ENCODE assay signal across 11 cellular contexts in the genomic region with DNA sequence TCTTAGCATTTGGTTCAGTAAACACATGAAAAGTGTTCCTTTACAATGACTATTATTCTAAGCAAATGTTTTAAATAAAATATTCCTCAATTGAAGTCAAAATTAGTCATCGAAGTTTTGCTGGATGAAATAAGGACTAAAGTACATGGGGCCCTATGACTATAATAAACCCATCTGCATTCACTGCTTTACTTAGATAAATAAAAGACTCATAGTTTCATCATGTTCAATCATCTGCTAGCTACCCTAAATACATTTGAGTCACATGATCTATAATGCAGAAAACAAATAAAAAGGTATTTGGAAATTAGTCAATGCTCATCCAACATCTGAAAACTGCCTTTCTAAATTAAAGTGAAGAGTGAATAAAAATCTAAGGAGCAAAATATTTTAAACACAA.
DNase-seq lines count a peak whose midpoint lies in the region; ATAC-seq, FAIRE-seq and TF ChIP-seq lines count a peak whose summit lies in the region.
"Had no signal": no experiment of that assay in that cellular context is flagged by ENCODE, and none has a peak within 500 bp of the region (broad histone marks: within the 10 kb centered on the region; RNA-seq: fewer than 3 reads in every experiment).

No MANE protein-coding gene starts in this region.

- no peak for TF ChIP-seq POLR2A in GM12891 (IDR thresholded peaks at IDR 0.05; ENCODE audit: low read depth, low read length)

- no TSS peak for BruUV-seq in A673 (replicated peaks; lab: Mats Ljungman, UMichigan)

- peak overlapping the region in 7 of 11 experiments; percentile 28 to 85 (median 75); a peak in 12 of 22 replicates for H3K27ac ChIP-seq in BLaER1 treated with 17β-estradiol and CSF1 and Interleukin-3, amounts not matched to agents 10 nM and 100 nM
- H3K27ac ChIP-seq in A673 (ENCODE audit: low read depth, low read length, poor library complexity, severe bottlenecking) = no peak overlapping the region

- no peak for DNase-seq in T-cell
- peak; percentile 59 to 79 for DNase-seq in foreskin fibroblast
- no peak for DNase-seq in A673 (ENCODE audit: low spot score)
- no peak for DNase-seq in GM12891 (ENCODE audit: insufficient read length, low spot score)
- no peak for DNase-seq in activated CD4-positive, alpha-beta T cell treated with anti-CD3 and anti-CD28 coated beads, Interleukin-2, amount 50 U/mL, for 1 hour
- DNase-seq: erythroblast, midbrain, SIG-M5 had no signal

- H3K4me1 ChIP-seq in BLaER1 treated with 17β-estradiol and CSF1 and Interleukin-3, amounts not matched to agents 10 nM and 100 nM = peaks cover 23 to 64% (median 43%) of the 10 kb centered on the region in 10 experiments
- peaks cover 10% of the 10 kb centered on the region for H3K4me1 ChIP-seq in A673 (ENCODE audit: insufficient read depth, low read length, poor library complexity, severe bottlenecking)

- peak overlapping the region in 10 of 11 experiments; percentile 17 to 70 (median 55); a peak in 18 of 22 replicates for H3K4me2 ChIP-seq in BLaER1 treated with 17β-estradiol and CSF1 and Interleukin-3, amounts not matched to agents 10 nM and 100 nM

- peaks cover 51 to 54% (median 52%) of the 10 kb centered on the region in 3 donors for H3K4me1 Mint-ChIP-seq in T-cell

- no peak for FAIRE-seq in GM12891 (lab: Jason Lieb, UNC)

- H3K9me3 Mint-ChIP-seq in T-cell = peaks cover 0 to 6% (median 6%) of the 10 kb centered on the region in 3 donors

- peaks cover 16 to 22% (median 21%) of the 10 kb centered on the region in 11 experiments for H3K9me3 ChIP-seq in BLaER1 treated with 17β-estradiol and CSF1 and Interleukin-3, amounts not matched to agents 10 nM and 100 nM (replicated peaks in 1 of 11)
- H3K9me3 ChIP-seq in A673 (ENCODE audit: low read depth, low read length, poor library complexity, severe bottlenecking) = peaks cover 4% of the 10 kb centered on the region

- peak overlapping the region in 2 of 11 experiments; percentile 19 to 66; a peak in 1 of 22 replicates for H3K9ac ChIP-seq in BLaER1 treated with 17β-estradiol and CSF1 and Interleukin-3, amounts not matched to agents 10 nM and 100 nM

- peaks cover 0 to 42% (median 0%) of the 10 kb centered on the region in 11 experiments; a peak in 4 of 22 replicates for H4K20me1 ChIP-seq in BLaER1 treated with 17β-estradiol and CSF1 and Interleukin-3, amounts not matched to agents 10 nM and 100 nM

- peak overlapping the region in 2 of 3 donors; percentile 32 to 50 for H3K4me3 Mint-ChIP-seq in T-cell

- POLR2A ChIA-PET in T-cell (lab: Charles Lee) = interaction anchor here (0.6 to 0.7 kb wide), 3 partner anchors 122 to 1384 kb away, joined by 3 read pairs; no protein-coding TSS in a partner anchor
- POLR2A ChIA-PET in A673 (lab: Charles Lee; ENCODE audit: low non-redundant PET) = no interaction called here

- H3K36me3 Mint-ChIP-seq in T-cell = peaks cover 17% of the 10 kb centered on the region

- H3K4me3 ChIP-seq in BLaER1 treated with 17β-estradiol and CSF1 and Interleukin-3, amounts not matched to agents 10 nM and 100 nM = no peak overlapping the region
- H3K4me3 ChIP-seq in foreskin fibroblast (ENCODE audit: low read depth in 1 of 2, low read length in 2 of 2) (no peak overlapping the region), A673 (ENCODE audit: low read depth, low read length, poor library complexity, severe bottlenecking) (no peak overlapping the region)

- H3K27me3 Mint-ChIP-seq in T-cell = no peaks in the 10 kb centered on the region

- intact Hi-C loops in A673 (cut with micrococcal nuclease; ENCODE audit: unreplicated experiment) = no loop called here

- ATAC-seq in GM19025 (IDR thresholded peaks at IDR 0.05; ENCODE audit: low read depth, unreplicated experiment) (peak; percentile 1), T-cell (replicated peaks in 1 of 4) (no peak), GM19023 (IDR thresholded peaks at IDR 0.05; ENCODE audit: unreplicated experiment) (no peak)

- peaks cover 18 to 56% (median 30%) of the 10 kb centered on the region in 11 experiments; a peak in 21 of 22 replicates for H3K36me3 ChIP-seq in BLaER1 treated with 17β-estradiol and CSF1 and Interleukin-3, amounts not matched to agents 10 nM and 100 nM
- no peaks in the 10 kb centered on the region for H3K36me3 ChIP-seq in A673 (ENCODE audit: insufficient read depth, low read length, poor library complexity, severe bottlenecking)

- CTCF ChIA-PET in T-cell (lab: Charles Lee) (no interaction called here), A673 (lab: Charles Lee) (no interaction called here)

- H3K27me3 ChIP-seq in BLaER1 treated with 17β-estradiol and CSF1 and Interleukin-3, amounts not matched to agents 10 nM and 100 nM = no peaks in the 10 kb centered on the region
- H3K27me3 ChIP-seq in A673 (replicated peaks; ENCODE audit: insufficient read depth, low read depth, low read length, poor library complexity) = no peaks in the 10 kb centered on the region

- H3K27ac Mint-ChIP-seq in T-cell = peak overlapping the region; percentile 78 to 88

- TF ChIP-seq CTCF in foreskin fibroblast (IDR thresholded peaks at IDR 0.05; ENCODE audit: low read depth, low read length) (no peak), A673 (conservative IDR thresholded peaks at IDR 0.05; ENCODE audit: low read depth, low read length) (no peak)

TF ChIP-seq in GM12891, 5 proteins besides CTCF, POLR2A, EP300 and RAD21:
- TF ChIP-seq PAX5 (IDR thresholded peaks at IDR 0.05; ENCODE audit: insufficient read depth, low read length, severe bottlenecking) (no peak), POU2F2 (IDR thresholded peaks at IDR 0.05; ENCODE audit: low read depth, low read length) (no peak), TAF1 (IDR thresholded peaks at IDR 0.05; ENCODE audit: low read depth, low read length) (no peak), POLR2AphosphoS5 (IDR thresholded peaks at IDR 0.05; ENCODE audit: low read depth, low read length) (no peak), SPI1 (IDR thresholded peaks at IDR 0.05; ENCODE audit: low read depth, low read length) (no peak)
TF ChIP-seq in GM12891: peak in this region for 0.

Comparison
In these comparisons a context has a peak if more than half of its experiments do, and no peak if none do; other contexts are left out.
1. DNase-seq: peak in foreskin fibroblast (2 of 2); none in T-cell (0 of 34), A673 (single experiment), GM12891 (single experiment) and activated CD4-positive, alpha-beta T cell treated with anti-CD3 and anti-CD28 coated beads, Interleukin-2, amount 50 U/mL, for 1 hour (single experiment).